8 cellular contexts compared by ENCODE assay signal in the genomic region with DNA sequence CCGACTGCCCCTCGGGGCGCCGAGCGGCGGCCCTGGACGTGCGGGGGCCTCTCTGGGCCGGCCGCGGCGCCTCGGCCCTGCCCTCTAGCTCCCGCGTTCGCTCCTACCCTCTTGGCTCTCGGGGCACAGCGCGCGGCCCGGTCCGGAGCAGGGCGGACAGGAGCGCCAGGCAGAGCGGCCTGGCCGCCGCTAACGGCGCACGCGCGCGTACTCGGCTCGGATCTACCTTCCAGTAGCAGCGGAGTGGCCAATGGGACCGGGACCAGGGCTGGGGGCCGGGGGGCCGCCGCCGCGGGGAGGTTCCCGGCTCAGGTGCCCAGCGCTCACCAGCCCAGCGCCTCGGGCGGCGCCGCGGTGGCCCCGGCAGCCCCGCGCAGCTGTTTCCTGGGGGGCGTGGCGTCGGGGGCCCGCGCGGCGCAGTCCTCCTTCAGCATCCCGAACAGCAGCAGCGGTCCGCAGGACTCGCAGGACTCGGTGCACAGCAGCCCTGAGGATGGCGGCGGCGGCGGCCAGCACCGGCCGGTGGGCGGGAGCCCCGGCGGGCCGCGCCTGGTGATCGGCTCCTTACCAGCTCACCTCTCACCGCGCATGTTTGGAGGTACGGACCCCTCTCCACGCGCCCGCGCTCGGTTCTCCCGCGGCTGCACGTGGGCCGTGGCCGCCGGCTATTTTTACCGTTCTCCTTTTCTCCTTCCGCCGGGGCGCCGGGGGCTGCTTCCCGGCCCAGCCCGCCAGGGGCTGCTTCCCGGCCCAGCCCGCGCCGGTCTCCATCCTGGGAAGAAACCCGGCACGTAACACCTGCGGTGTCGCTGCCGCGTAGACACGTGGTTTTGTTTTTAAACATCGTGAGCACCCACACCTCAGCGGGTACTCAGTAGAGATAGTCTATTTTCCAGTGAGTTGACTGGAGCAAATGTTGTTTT.
A peak's percentile ranks its signal among the peaks of the same experiment; 100 is the strongest.
DNase-seq lines count a peak whose midpoint lies in the region; ATAC-seq and TF ChIP-seq lines count a peak whose summit lies in the region.
"Not testable (repeated sequence)": the region's sequence is repeated elsewhere in the genome, so short reads cannot be mapped to it uniquely, and the experiment has no call there.

No MANE protein-coding gene starts in this region.

- not testable (repeated sequence) for H3K36me3 Mint-ChIP-seq in T-helper 2 cell treated with Interferon-gamma antibody and Interleukin-4, amounts not matched to agents 5 μg/mL and 100 μg/mL, for 36 hours (ENCODE audit: low read depth)

- H3K9me3 Mint-ChIP-seq in T-helper 2 cell treated with Interferon-gamma antibody and Interleukin-4, amounts not matched to agents 5 μg/mL and 100 μg/mL, for 36 hours = not testable (repeated sequence)

- in situ Hi-C loops in astrocyte of the spinal cord (cut with HindIII; ENCODE audit: low sequenced_read_pairs) = not testable (repeated sequence)

- not testable (repeated sequence) for H3K36me3 ChIP-seq in aorta (ENCODE audit: control insufficient read depth in 1 of 2, insufficient read depth in 2 of 2, low read length in 1 of 2)

- WGBS in right cardiac atrium = under 1% methylated on average over 106 of the region's 111 CpGs
- 0 to 2% methylated on average over 28 to 108 of the region's 111 CpGs for WGBS in aorta, 2 donors

- peak overlapping the region; percentile 87 for H3K27ac ChIP-seq in right cardiac atrium (ENCODE audit: low read length)
- H3K27ac ChIP-seq in aorta (ENCODE audit: low read depth in 1 of 2, low read length in 2 of 2) = peak overlapping the region in 1 of 2 donors; percentile 39

- not testable (repeated sequence) for H3K27me3 ChIP-seq in right cardiac atrium (ENCODE audit: control insufficient read depth, insufficient read depth); aorta (ENCODE audit: control insufficient read depth in 1 of 2, insufficient read depth in 2 of 2, low read length in 1 of 2)

- H3K4me1 ChIP-seq in right cardiac atrium (ENCODE audit: control insufficient read depth, insufficient read depth, low read length); aorta (ENCODE audit: control insufficient read depth in 1 of 2, insufficient read depth in 2 of 2, low read length in 2 of 2): not testable (repeated sequence)

- H3K27me3 Mint-ChIP-seq in T-helper 2 cell treated with Interferon-gamma antibody and Interleukin-4, amounts not matched to agents 5 μg/mL and 100 μg/mL, for 36 hours (ENCODE audit: low read depth) = peaks cover 45% of the 10 kb centered on the region

- peak overlapping the region; percentile 45 for H3K4me3 Mint-ChIP-seq in T-helper 2 cell treated with Interferon-gamma antibody and Interleukin-4, amounts not matched to agents 5 μg/mL and 100 μg/mL, for 36 hours

- intact Hi-C loops in right cardiac atrium (cut with DNase I); posterior vena cava (cut with DNase I): not testable (repeated sequence)
- intact Hi-C loops in aorta (cut with DNase I) = loop anchor here in 1 of 2 donors (2.0 kb wide), 1 partner anchor 238 kb away; a partner anchor contains a TSS

- H3K27ac Mint-ChIP-seq in T-helper 2 cell treated with Interferon-gamma antibody and Interleukin-4, amounts not matched to agents 5 μg/mL and 100 μg/mL, for 36 hours = not testable (repeated sequence)

- not testable (repeated sequence) for TF ChIP-seq CTCF in astrocyte of the spinal cord (IDR thresholded peaks at IDR 0.05; ENCODE audit: low read depth, low read length)

- not testable (repeated sequence) for H3K4me1 Mint-ChIP-seq in T-helper 2 cell treated with Interferon-gamma antibody and Interleukin-4, amounts not matched to agents 5 μg/mL and 100 μg/mL, for 36 hours (ENCODE audit: low read depth)

- H3K9me3 ChIP-seq in right cardiac atrium (ENCODE audit: control insufficient read depth, low read length); aorta (ENCODE audit: control insufficient read depth, low read length): not testable (repeated sequence)

- peak; percentile 45 for ATAC-seq in GM18499 (IDR thresholded peaks at IDR 0.05; ENCODE audit: insufficient read depth, unreplicated experiment)
- peak; percentile 79 for ATAC-seq in HG02884 (IDR thresholded peaks at IDR 0.05; ENCODE audit: unreplicated experiment)
- peak; percentile 91 to 93 for ATAC-seq in right cardiac atrium
- peak; percentile 92 for ATAC-seq in aorta (ENCODE audit: low FRiP score)

- peak overlapping the region; percentile 53 for H3K4me3 ChIP-seq in astrocyte of the spinal cord (ENCODE audit: low read depth, low read length)
- H3K4me3 ChIP-seq in right cardiac atrium (ENCODE audit: low read length) = peak overlapping the region; percentile 79
- peak overlapping the region; percentile 40 to 81 for H3K4me3 ChIP-seq in aorta (ENCODE audit: low read length in 2 of 2)

- DNase-seq in NCI-H1694 treated with DMSO at 0.1 percent for 48 hours (lab: John Stamatoyannopoulos, UW) (peak; percentile 34), astrocyte of the spinal cord (ENCODE audit: low read depth, low spot score) (peak; percentile 46), right cardiac atrium (peak; percentile 74 to 90 (median 87)), posterior vena cava (ENCODE audit: low spot score) (peak; percentile 87), aorta (peak; percentile 77 to 91)
- peak; percentile 52 for DNase-seq in T-helper 2 cell treated with Interferon-gamma antibody and Interleukin-4, amounts not matched to agents 5 μg/mL and 100 μg/mL, for 36 hours (ENCODE audit: low spot score)

Comparison
In these comparisons a context has a peak if more than half of its experiments do, and no peak if none do; other contexts are left out.
1. DNase-seq: peak in every context shown above with its lines; median percentile 87 in right cardiac atrium; 87 in posterior vena cava; 84 in aorta; 52 in T-helper 2 cell treated with Interferon-gamma antibody and Interleukin-4, amounts not matched to agents 5 μg/mL and 100 μg/mL, for 36 hours; 46 in astrocyte of the spinal cord; 34 in NCI-H1694 treated with DMSO at 0.1 percent for 48 hours.